15 cellular contexts compared by ENCODE assay signal in genomic region chr21:39863111-39863510, GRCh38. TPM values are rescaled to one million over a fixed set of nuclear protein-coding genes. Genes with fewer than 3 reads are reported as not detected.
DNase-seq lines count a peak whose midpoint lies in the region; ATAC-seq and TF ChIP-seq lines count a peak whose summit lies in the region.
"Had no signal": no experiment of that assay in that cellular context is flagged by ENCODE, and none has a peak within 500 bp of the region (broad histone marks: within the 10 kb centered on the region; RNA-seq: fewer than 3 reads in every experiment).

No MANE protein-coding gene starts in this region.

- H3K4me3 ChIP-seq in body of pancreas (no peak overlapping the region), transverse colon (no peak overlapping the region)
- H3K4me3 ChIP-seq: GM12878, PC-9 had no signal

- no peaks in the 10 kb centered on the region for H3K36me3 ChIP-seq in body of pancreas (replicated peaks in 1 of 2; ENCODE audit: insufficient read depth in 1 of 2, low read depth in 2 of 2)
- H3K36me3 ChIP-seq in transverse colon: no peaks in the 10 kb centered on the region

- TF ChIP-seq CTCF in body of pancreas (IDR thresholded peaks at IDR 0.05) (no peak), transverse colon (IDR thresholded peaks at IDR 0.05) (no peak)

- ATAC-seq in body of pancreas: no peak
- no peak for ATAC-seq in stimulated activated naive CD8-positive, alpha-beta T cell treated with anti-CD3 and anti-CD28 coated beads, Interleukin-15, Interleukin-2, amounts not matched to agents 100 U/mL and 50 U/mL, for 24 hours
- ATAC-seq: activated CD8-positive, alpha-beta memory T cell treated with anti-CD3 and anti-CD28 coated beads, Interleukin-2, amount 10 ng/mL, durations not matched to agents 7 days and 5 days; GM12878 had no signal

- in situ Hi-C loops in transverse colon (cut with MboI; ENCODE audit: low pct_ligation_motif_present in 1 of 4, low pct_unique_long_range_greater_than_20kb in 1 of 4, low sequenced_read_pairs in 3 of 4): loop anchor here in 2 of 4 donors (10.0 kb wide), 1 partner anchor 262 kb away; no protein-coding TSS in a partner anchor

- intact Hi-C loops in body of pancreas (cut with DNase I): loop anchor here (10.0 kb wide), 1 partner anchor 262 kb away; no protein-coding TSS in a partner anchor
- intact Hi-C loops in transverse colon (cut with DNase I; ENCODE audit: low total_unique reads): no loop called here

- H3K4me1 ChIP-seq in body of pancreas (no peaks in the 10 kb centered on the region), transverse colon (no peaks in the 10 kb centered on the region)

- H3K9me3 ChIP-seq in body of pancreas: no peaks in the 10 kb centered on the region
- no peaks in the 10 kb centered on the region for H3K9me3 ChIP-seq in transverse colon

- DNase-seq in DMS 273 (lab: John Stamatoyannopoulos, UW; ENCODE audit: unreplicated experiment) (peak; percentile 45), DMS 273 treated with DMSO at 0.1 percent for 48 hours (lab: John Stamatoyannopoulos, UW) (no peak), NCI-H2227 treated with DMSO at 0.1 percent for 48 hours (lab: John Stamatoyannopoulos, UW) (peak; percentile 49), body of pancreas (peak in 3 of 4 donors; percentile 15 to 38 (median 31)), transverse colon (peak; percentile 13)
- DNase-seq in stimulated activated naive CD8-positive, alpha-beta T cell treated with anti-CD3 and anti-CD28 coated beads, Interleukin-15, Interleukin-2, amounts not matched to agents 100 U/mL and 50 U/mL, for 24 hours: no peak
- no peak for DNase-seq in stimulated activated CD4-positive, alpha-beta T cell treated with anti-CD3 and anti-CD28 coated beads, Interleukin-1b, Interleukin-23, amount 100 ng/mL, for 48 hours
- DNase-seq in activated CD4-positive, alpha-beta T cell treated with anti-CD3 and anti-CD28 coated beads for 4 hours: no peak
- DNase-seq: activated CD8-positive, alpha-beta memory T cell treated with anti-CD3 and anti-CD28 coated beads, Interleukin-2, amount 10 ng/mL, durations not matched to agents 7 days and 5 days; Kasumi-1; mesenchymal stem cell; PC-9; stimulated activated CD4-positive, alpha-beta T cell treated with anti-CD3 and anti-CD28 coated beads, Interleukin-4, amount 100 ng/mL, for 1 hour had no signal

- TF ChIP-seq POLR2A in body of pancreas (IDR thresholded peaks at IDR 0.05): no peak
- TF ChIP-seq POLR2A in transverse colon (IDR thresholded peaks at IDR 0.05): no peak

- H3K27me3 ChIP-seq in body of pancreas (no peaks in the 10 kb centered on the region), transverse colon (no peaks in the 10 kb centered on the region)

- no peak for TF ChIP-seq EP300 in transverse colon (IDR thresholded peaks at IDR 0.05; ENCODE audit: low read depth)

- no peak overlapping the region for H3K27ac ChIP-seq in body of pancreas
- no peak overlapping the region for H3K27ac ChIP-seq in transverse colon
- H3K27ac ChIP-seq: 22Rv1, PC-9 had no signal

- WGBS in body of pancreas, 2 donors: 19% methylated on average over 4 of the region's 4 CpGs
- WGBS in transverse colon (ENCODE audit: low coverage in 1 of 2), 2 donors: 27 to 37% methylated on average over 2 to 4 of the region's 4 CpGs

RNA-seq across cellular contexts. Expression of gene PCP4, which starts 4.1 kb away (rescaled TPM):
- total RNA-seq in body of pancreas: 1 to 10 TPM in 1 of 2 donors, not detected in 1; 1.6 TPM
- total RNA-seq in transverse colon: 10 to 100 TPM in 2 of 4 donors, 1 to 10 TPM in 1, not detected in 1; 8.9 to 17.3 (median 13.1) TPM
- total RNA-seq: activated CD8-positive, alpha-beta memory T cell treated with anti-CD3 and anti-CD28 coated beads, Interleukin-2, amount 10 ng/mL, durations not matched to agents 7 days and 5 days; GM12878; PC-9 had no signal

Comparison
In these comparisons a context has a peak if more than half of its experiments do, and no peak if none do; other contexts are left out.
1. DNase-seq: peak in DMS 273 (single experiment), NCI-H2227 treated with DMSO at 0.1 percent for 48 hours (single experiment), body of pancreas (3 of 4) and transverse colon (single experiment); none in DMS 273 treated with DMSO at 0.1 percent for 48 hours (single experiment), stimulated activated naive CD8-positive, alpha-beta T cell treated with anti-CD3 and anti-CD28 coated beads, Interleukin-15, Interleukin-2, amounts not matched to agents 100 U/mL and 50 U/mL, for 24 hours (single experiment), stimulated activated CD4-positive, alpha-beta T cell treated with anti-CD3 and anti-CD28 coated beads, Interleukin-1b, Interleukin-23, amount 100 ng/mL, for 48 hours (single experiment) and activated CD4-positive, alpha-beta T cell treated with anti-CD3 and anti-CD28 coated beads for 4 hours (0 of 2).